ENCODE assay signal across 27 cellular contexts in the genomic region with DNA sequence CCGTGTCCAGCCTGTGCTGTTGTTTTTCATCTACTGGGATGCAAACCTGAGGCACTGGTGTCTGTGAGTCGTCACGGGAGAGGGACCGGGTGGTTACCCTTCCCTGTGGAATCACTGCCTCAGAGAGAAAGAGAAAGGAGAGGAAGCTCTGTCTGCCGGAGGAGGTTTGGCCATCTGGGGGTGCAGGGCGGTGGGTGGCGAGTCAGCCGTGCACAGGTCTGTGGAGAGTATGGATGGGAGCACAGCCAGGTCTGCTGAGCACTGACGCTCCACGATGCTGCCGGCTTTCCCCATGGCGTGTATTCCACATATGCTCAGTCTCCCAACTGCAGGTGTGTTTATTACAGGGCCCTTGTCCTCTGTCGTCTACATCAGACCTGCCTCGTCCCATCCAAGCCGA.
"Had no signal": no experiment of that assay in that cellular context is flagged by ENCODE, and none has a peak within 500 bp of the region (broad histone marks: within the 10 kb centered on the region; RNA-seq: fewer than 3 reads in every experiment).

No MANE protein-coding gene starts in this region.

- H3K9me3 ChIP-seq: ascending aorta, breast epithelium, esophagus muscularis mucosa, gastrocnemius medialis, heart left ventricle had no signal

- H3K4me1 ChIP-seq: ascending aorta, breast epithelium, esophagus muscularis mucosa, foreskin keratinocyte, gastrocnemius medialis, heart left ventricle had no signal

- H3K27ac ChIP-seq: ascending aorta, breast epithelium, esophagus muscularis mucosa, foreskin keratinocyte, gastrocnemius medialis, heart left ventricle had no signal

- DNase-seq: activated CD4-positive, alpha-beta memory T cell treated with anti-CD3 and anti-CD28 coated beads, Interleukin-2, amount 10 ng/mL, durations not matched to agents 7 days and 5 days; activated CD4-positive, alpha-beta T cell treated with anti-CD3 and anti-CD28 coated beads for 1 hour; activated CD4-positive, alpha-beta T cell treated with anti-CD3 and anti-CD28 coated beads for 4 hours; activated CD4-positive, alpha-beta T cell treated with anti-CD3 and anti-CD28 coated beads, Interleukin-2, amount 10 ng/mL, durations not matched to agents 7 days and 5 days; activated CD4-positive, alpha-beta T cell treated with anti-CD3 and anti-CD28 coated beads, Interleukin-2, amount 50 U/mL, for 4 hours; activated CD4-positive, CD25-positive, alpha-beta regulatory T cell; activated CD8-positive, alpha-beta memory T cell treated with anti-CD3 and anti-CD28 coated beads, Interleukin-2, amount 50 U/mL, for 48 hours; activated naive CD4-positive, alpha-beta T cell treated with anti-CD3 and anti-CD28 coated beads, Interleukin-2, amount 10 ng/mL, durations not matched to agents 7 days and 5 days; activated naive CD8-positive, alpha-beta T cell treated with anti-CD3 and anti-CD28 coated beads, Interleukin-2, amount 10 ng/mL, durations not matched to agents 7 days and 5 days; activated T-cell treated with anti-CD3 and anti-CD28 coated beads for 4 hours; activated T-cell treated with anti-CD3 and anti-CD28 coated beads, Interleukin-2, amount 50 U/mL, for 24 hours; activated T-cell treated with anti-CD3 and anti-CD28 coated beads, Interleukin-2, amount 50 U/mL, for 72 hours; caudate nucleus; cortex of kidney; dermis blood vessel endothelial cell; effector CD4-positive, alpha-beta T cell; effector memory CD8-positive, alpha-beta T cell; erythroblast; foreskin keratinocyte; gastrocnemius medialis; glutamatergic neuron; heart left ventricle; T-helper 2 cell had no signal

- ATAC-seq: activated naive CD4-positive, alpha-beta T cell treated with anti-CD3 and anti-CD28 coated beads, Interleukin-2, amount 50 U/mL, for 72 hours; activated T-cell treated with anti-CD3 and anti-CD28 coated beads, Interleukin-2, amount 50 U/mL, for 72 hours; effector memory CD8-positive, alpha-beta T cell; foreskin keratinocyte; gastrocnemius medialis; heart left ventricle had no signal

- H3K27me3 ChIP-seq: ascending aorta, breast epithelium, foreskin keratinocyte, gastrocnemius medialis had no signal

- H3K36me3 ChIP-seq: ascending aorta, breast epithelium, esophagus muscularis mucosa, gastrocnemius medialis, heart left ventricle had no signal

- H3K4me3 ChIP-seq: ascending aorta, breast epithelium, esophagus muscularis mucosa, gastrocnemius medialis, heart left ventricle had no signal
